Comparison of ENCODE assay signal across 8 cellular contexts in genomic region chrX:154389812-154390747, GRCh38. TPM values are rescaled to one million over a fixed set of nuclear protein-coding genes. Genes with fewer than 3 reads are reported as not detected.
A peak's percentile ranks its signal among the peaks of the same experiment; 100 is the strongest.
DNase-seq lines count a peak whose midpoint lies in the region; ATAC-seq, FAIRE-seq and TF ChIP-seq lines count a peak whose summit lies in the region.
"Not testable (repeated sequence)": the region's sequence is repeated elsewhere in the genome, so short reads cannot be mapped to it uniquely, and the experiment has no call there.

No MANE protein-coding gene starts in this region.

- FAIRE-seq in A549 (lab: Jason Lieb, UNC) = peak; percentile 77

- not testable (repeated sequence) for H3K4me2 ChIP-seq in A549

- peak overlapping the region; percentile 53 to 79; a peak in 4 of 6 replicates for H3K27ac ChIP-seq in A549
- H3K27ac ChIP-seq in ovary = not testable (repeated sequence)

- H3K36me3 ChIP-seq in ovary = not testable (repeated sequence)

- CTCF ChIA-PET in A549 (lab: Yijun Ruan, JAX) = not testable (repeated sequence)

- not testable (repeated sequence) for TF ChIP-seq CTCF in A549 (IDR thresholded peaks at IDR 0.05); fibroblast of the aortic adventitia (IDR thresholded peaks at IDR 0.05; ENCODE audit: insufficient read depth, low read length); ovary (IDR thresholded peaks at IDR 0.05)

- DNase-seq in A549 (ENCODE audit: low read depth in 1 of 2, low spot score in 1 of 2); fibroblast of the aortic adventitia (ENCODE audit: low read depth): not testable (repeated sequence)
- DNase-seq in activated T-cell treated with anti-CD3 and anti-CD28 coated beads, Interleukin-2, amount 50 U/mL, for 1 hour = peak; percentile 65
- DNase-seq in ovary = peak in 1 of 5 donors; percentile 33

- intact Hi-C loops in ovary (cut with DNase I) = not testable (repeated sequence)

- TF ChIP-seq RAD21 in A549 (conservative IDR thresholded peaks at IDR 0.05 in 1 of 2, IDR thresholded peaks at IDR 0.05 in 1 of 2) = not testable (repeated sequence)

- ATAC-seq in A549 (peak; percentile 56 to 76), GM18870 (IDR thresholded peaks at IDR 0.05; ENCODE audit: unreplicated experiment) (peak; percentile 45), GM21528 (IDR thresholded peaks at IDR 0.05; ENCODE audit: low FRiP score, unreplicated experiment) (peak; percentile 77), HG02970 (IDR thresholded peaks at IDR 0.05; ENCODE audit: low FRiP score, unreplicated experiment) (peak; percentile 59), HG03521 (IDR thresholded peaks at IDR 0.05; ENCODE audit: unreplicated experiment) (peak; percentile 76)

- H3K27me3 ChIP-seq in ovary = not testable (repeated sequence)

- not testable (repeated sequence) for H3K4me1 ChIP-seq in A549; ovary (ENCODE audit: insufficient read depth)

- H3K4me3 ChIP-seq in A549 (0 out of 3 replicates have a peak overlapping the region, but pooled peaks have one; percentile 31), fibroblast of the aortic adventitia (ENCODE audit: low read depth, low read length) (peak overlapping the region; percentile 57), ovary (peak overlapping the region; percentile 24)

- WGBS in A549 (ENCODE audit: missing lambda C conversion rate) = no CpG with 5 or more reads among the region's 121 CpGs
- WGBS in ovary, 3 donors = 32 to 72% methylated on average over 15 to 30 of the region's 121 CpGs; no CpG with 5 or more reads in 1 of the 3 donors

- POLR2A ChIA-PET in A549 (lab: Yijun Ruan, JAX) = not testable (repeated sequence)

- TF ChIP-seq EP300 in A549 (IDR thresholded peaks at IDR 0.05); ovary (IDR thresholded peaks at IDR 0.05): not testable (repeated sequence)

- H3K9me3 ChIP-seq in A549, ovary: not testable (repeated sequence)

- not testable (repeated sequence) for TF ChIP-seq POLR2A in A549 (IDR thresholded peaks at IDR 0.05; ENCODE audit: low read length); ovary (IDR thresholded peaks at IDR 0.05)

RNA-seq across cellular contexts. Expression of gene RPL10, which starts 8.1 kb away (rescaled TPM):
- 3,216 and 3,468 TPM in 2 replicates for polyA plus RNA-seq in A549 (2011; rRNA removed)
- polyA plus RNA-seq in A549 (2012; cell fraction: cytosol; rRNA removed) = 4,988 and 5,624 TPM in 2 replicates
- polyA plus RNA-seq in A549 (2012; cell fraction: nucleus; rRNA removed) = 3,974 and 5,274 TPM in 2 replicates
- polyA plus RNA-seq in A549 (2017; fragmentation: RNase III; extraction: RNeasy Plus Mini Kit Qiagen cat#74134 plus additional on column Dnase treatment) = 4,594 to 4,829 TPM (median 4,804 TPM) in 3 replicates
- 1,628 and 1,978 TPM in 2 replicates for polyA minus RNA-seq in A549 (2011; rRNA and poly(A)+ RNA removed)
- 1,297 and 3,230 TPM in 2 replicates for total RNA-seq in fibroblast of the aortic adventitia (ENCODE audit: low replicate concordance)
- total RNA-seq in ovary = over 10,000 TPM in 1 of 7 donors, 1,000 to 10,000 TPM in 6; 6,380 to 12,508 (median 7,126) TPM
- over 10,000 TPM in 1 of 2 donors, 1,000 to 10,000 TPM in 1; 4,233 to 12,949 TPM for polyA plus RNA-seq in ovary

RNA-seq across cellular contexts. Expression of gene EMD, which starts 11.0 kb away (rescaled TPM):
- polyA plus RNA-seq in A549 (2011; rRNA removed) (34.6 and 40.7 TPM in 2 replicates), A549 (2017; fragmentation: RNase III; extraction: RNeasy Plus Mini Kit Qiagen cat#74134 plus additional on column Dnase treatment) (126 to 131 TPM (median 130 TPM) in 3 replicates), ovary (100 to 1,000 TPM in 1 of 2 donors, 10 to 100 TPM in 1; 55.1 to 146 TPM)
- 69.1 and 94.4 TPM in 2 replicates for polyA plus RNA-seq in A549 (2012; cell fraction: cytosol; rRNA removed)
- 86.5 and 123 TPM in 2 replicates for polyA plus RNA-seq in A549 (2012; cell fraction: nucleus; rRNA removed)
- polyA minus RNA-seq in A549 (2011; rRNA and poly(A)+ RNA removed) = 44.1 and 55.6 TPM in 2 replicates
- total RNA-seq in fibroblast of the aortic adventitia (ENCODE audit: low replicate concordance) (9.6 and 29.9 TPM in 2 replicates), ovary (100 to 1,000 TPM in 5 of 7 donors, 10 to 100 TPM in 2; 40.5 to 158 (median 107) TPM)

RNA-seq across cellular contexts. Expression of gene FLNA, which starts 15.6 kb away (rescaled TPM):
- 303 and 351 TPM in 2 replicates for polyA plus RNA-seq in A549 (2011; rRNA removed)
- polyA plus RNA-seq in A549 (2012; cell fraction: cytosol; rRNA removed) = 552 and 728 TPM in 2 replicates
- 3,208 and 3,689 TPM in 2 replicates for polyA plus RNA-seq in A549 (2012; cell fraction: nucleus; rRNA removed)
- polyA plus RNA-seq in A549 (2017; fragmentation: RNase III; extraction: RNeasy Plus Mini Kit Qiagen cat#74134 plus additional on column Dnase treatment) = 1,116 to 1,252 TPM (median 1,118 TPM) in 3 replicates
- polyA minus RNA-seq in A549 (2011; rRNA and poly(A)+ RNA removed) = 1,164 and 1,868 TPM in 2 replicates
- total RNA-seq in fibroblast of the aortic adventitia (ENCODE audit: low replicate concordance) = 549 and 1,365 TPM in 2 replicates
- 1,000 to 10,000 TPM in 4 of 7 donors, 100 to 1,000 TPM in 3; 327 to 2,249 (median 1,321) TPM for total RNA-seq in ovary
- polyA plus RNA-seq in ovary = 100 to 1,000 TPM; 378 to 647 TPM

RNA-seq across cellular contexts. Expression of gene DNASE1L1, which starts 19.0 kb away (rescaled TPM):
- polyA plus RNA-seq in A549 (2011; rRNA removed) (14.3 and 21.6 TPM in 2 replicates), A549 (2017; fragmentation: RNase III; extraction: RNeasy Plus Mini Kit Qiagen cat#74134 plus additional on column Dnase treatment) (20.9 to 24.5 TPM (median 24.4 TPM) in 3 replicates), ovary (10 to 100 TPM; 13.0 to 16.1 TPM)
- polyA plus RNA-seq in A549 (2012; cell fraction: cytosol; rRNA removed) = 16.3 and 23.8 TPM in 2 replicates
- 38.6 and 39.1 TPM in 2 replicates for polyA plus RNA-seq in A549 (2012; cell fraction: nucleus; rRNA removed)
- polyA minus RNA-seq in A549 (2011; rRNA and poly(A)+ RNA removed) = 15.2 and 23.5 TPM in 2 replicates
- total RNA-seq in fibroblast of the aortic adventitia (ENCODE audit: low replicate concordance) (15.8 and 31.0 TPM in 2 replicates), ovary (10 to 100 TPM; 11.9 to 21.4 (median 18.1) TPM)

RNA-seq across cellular contexts. Expression of gene TAFAZZIN, which starts 21.3 kb away (rescaled TPM):
- polyA plus RNA-seq in A549 (2011; rRNA removed) (32.6 and 36.9 TPM in 2 replicates), A549 (2017; fragmentation: RNase III; extraction: RNeasy Plus Mini Kit Qiagen cat#74134 plus additional on column Dnase treatment) (25.7 to 36.3 TPM (median 34.4 TPM) in 3 replicates), ovary (10 to 100 TPM in 1 of 2 donors, 1 to 10 TPM in 1; 7.9 to 33.1 TPM)
- polyA plus RNA-seq in A549 (2012; cell fraction: cytosol; rRNA removed) = 35.6 and 45.5 TPM in 2 replicates
- polyA plus RNA-seq in A549 (2012; cell fraction: nucleus; rRNA removed) = 150 and 154 TPM in 2 replicates
- 28.0 and 35.3 TPM in 2 replicates for polyA minus RNA-seq in A549 (2011; rRNA and poly(A)+ RNA removed)
- total RNA-seq in fibroblast of the aortic adventitia (ENCODE audit: low replicate concordance) (18.0 and 30.9 TPM in 2 replicates), ovary (10 to 100 TPM; 31.3 to 62.1 (median 37.9) TPM)
